15 cellular contexts compared by ENCODE assay signal in the genomic region with DNA sequence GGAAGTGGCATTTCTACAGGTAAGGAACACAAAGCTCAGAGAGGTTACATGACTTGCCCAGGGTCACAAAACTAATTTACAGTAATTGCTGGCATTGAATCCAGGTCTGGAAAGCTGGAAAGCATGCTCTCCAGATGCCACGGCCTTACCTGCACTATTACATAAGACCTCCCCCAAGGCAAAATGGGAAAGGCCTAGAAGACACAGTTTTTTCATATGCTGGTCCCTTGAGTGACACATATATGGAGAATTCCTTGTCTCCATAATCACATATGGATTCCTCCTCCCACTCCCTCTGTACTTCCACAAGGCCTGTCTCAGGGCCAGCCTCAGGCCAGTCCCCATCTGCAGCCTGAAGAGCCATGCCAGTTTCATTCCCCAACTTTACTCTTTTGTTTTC. TPM values are rescaled to one million over a fixed set of nuclear protein-coding genes. Genes with fewer than 3 reads are reported as not detected.
DNase-seq lines count a peak whose midpoint lies in the region; ATAC-seq and TF ChIP-seq lines count a peak whose summit lies in the region.
"Had no signal": no experiment of that assay in that cellular context is flagged by ENCODE, and none has a peak within 500 bp of the region (broad histone marks: within the 10 kb centered on the region; RNA-seq: fewer than 3 reads in every experiment).

No MANE protein-coding gene starts in this region.

- ATAC-seq in activated T-cell treated with anti-CD3 and anti-CD28 coated beads, Interleukin-2, amount 50 U/mL, for 4 hours, result no peak
- ATAC-seq: K562 had no signal

- DNase-seq in activated T-cell treated with anti-CD3 and anti-CD28 coated beads, Interleukin-2, amount 50 U/mL, for 4 hours, result no peak
- no peak for DNase-seq in activated T-cell treated with anti-CD3 and anti-CD28 coated beads for 4 hours
- peak; percentile 1 for DNase-seq in D341Med (ENCODE audit: low spot score)
- DNase-seq in activated naive CD8-positive, alpha-beta T cell treated with anti-CD3 and anti-CD28 coated beads for 36 hours, result no peak
- peak; percentile 30 for DNase-seq in osteocyte (ENCODE audit: extremely low spot score, unreplicated experiment)
- no peak for DNase-seq in G401 (ENCODE audit: low spot score)
- no peak for DNase-seq in colonic mucosa
- DNase-seq: DMS53, NCI-H1436 treated with DMSO at 0.1 percent for 48 hours, NCI-H2081, NCI-H2227 treated with DMSO at 0.1 percent for 48 hours, NCI-H526 treated with DMSO at 0.1 percent for 48 hours, OCI-M1, RPMI8226 had no signal

- no peak overlapping the region for H3K4me3 ChIP-seq in colonic mucosa
- H3K4me3 ChIP-seq: K562 had no signal

- H3K9me3 Mint-ChIP-seq in activated T-cell treated with anti-CD3 and anti-CD28 coated beads, Interleukin-2, amount 50 U/mL, for 4 hours, result no peaks in the 10 kb centered on the region
- H3K9me3 Mint-ChIP-seq in activated naive CD8-positive, alpha-beta T cell treated with anti-CD3 and anti-CD28 coated beads for 36 hours, result no peaks in the 10 kb centered on the region
- H3K9me3 Mint-ChIP-seq in osteocyte (ENCODE audit: unreplicated experiment), result no peaks in the 10 kb centered on the region

- no peaks in the 10 kb centered on the region for H3K36me3 ChIP-seq in colonic mucosa

- no peaks in the 10 kb centered on the region for H3K4me1 ChIP-seq in colonic mucosa

- H3K4me1 Mint-ChIP-seq in activated T-cell treated with anti-CD3 and anti-CD28 coated beads, Interleukin-2, amount 50 U/mL, for 4 hours (ENCODE audit: low read depth), result peaks cover 52% of the 10 kb centered on the region
- H3K4me1 Mint-ChIP-seq in activated naive CD8-positive, alpha-beta T cell treated with anti-CD3 and anti-CD28 coated beads for 36 hours, result peaks cover 38% of the 10 kb centered on the region
- H3K4me1 Mint-ChIP-seq in osteocyte (ENCODE audit: unreplicated experiment), result no peaks in the 10 kb centered on the region

- no peaks in the 10 kb centered on the region for H3K27me3 Mint-ChIP-seq in activated T-cell treated with anti-CD3 and anti-CD28 coated beads, Interleukin-2, amount 50 U/mL, for 4 hours (ENCODE audit: low read depth)
- H3K27me3 Mint-ChIP-seq in activated naive CD8-positive, alpha-beta T cell treated with anti-CD3 and anti-CD28 coated beads for 36 hours, result no peaks in the 10 kb centered on the region
- peaks cover 7% of the 10 kb centered on the region for H3K27me3 Mint-ChIP-seq in osteocyte (ENCODE audit: unreplicated experiment)

- H3K9ac ChIP-seq in colonic mucosa (ENCODE audit: low read depth in 2 of 2, low read length in 2 of 2), result no peak overlapping the region

- H3K36me3 Mint-ChIP-seq in activated T-cell treated with anti-CD3 and anti-CD28 coated beads, Interleukin-2, amount 50 U/mL, for 4 hours (ENCODE audit: insufficient read depth), result peaks cover 10% of the 10 kb centered on the region
- no peaks in the 10 kb centered on the region for H3K36me3 Mint-ChIP-seq in activated naive CD8-positive, alpha-beta T cell treated with anti-CD3 and anti-CD28 coated beads for 36 hours
- H3K36me3 Mint-ChIP-seq in osteocyte (ENCODE audit: unreplicated experiment), result no peaks in the 10 kb centered on the region

- in situ Hi-C loops in G401 (cut with HindIII; ENCODE audit: low sequenced_read_pairs), result no loop called here

- peak overlapping the region; percentile 80 for H3K4me3 Mint-ChIP-seq in activated T-cell treated with anti-CD3 and anti-CD28 coated beads, Interleukin-2, amount 50 U/mL, for 4 hours
- H3K4me3 Mint-ChIP-seq in activated naive CD8-positive, alpha-beta T cell treated with anti-CD3 and anti-CD28 coated beads for 36 hours, result no peak overlapping the region
- H3K4me3 Mint-ChIP-seq in osteocyte (ENCODE audit: unreplicated experiment), result no peak overlapping the region

- H3K27me3 ChIP-seq in colonic mucosa, result no peaks in the 10 kb centered on the region

- H3K27ac ChIP-seq in colonic mucosa, result no peak overlapping the region

- no peak for TF ChIP-seq CTCF in osteocyte (IDR thresholded peaks at IDR 0.05)
- TF ChIP-seq CTCF in colonic mucosa (IDR thresholded peaks at IDR 0.05), result no peak

- peak overlapping the region; percentile 82 for H3K27ac Mint-ChIP-seq in activated naive CD8-positive, alpha-beta T cell treated with anti-CD3 and anti-CD28 coated beads for 36 hours
- H3K27ac Mint-ChIP-seq in osteocyte (ENCODE audit: unreplicated experiment), result no peak overlapping the region

- H3K9me3 ChIP-seq in colonic mucosa, result no peaks in the 10 kb centered on the region

- intact Hi-C loops in colonic mucosa (cut with DNase I), result no loop called here

RNA-seq across cellular contexts. Expression of gene MEIKIN, which starts 28.5 kb away (rescaled TPM):
- not detected for total RNA-seq in activated T-cell treated with anti-CD3 and anti-CD28 coated beads, Interleukin-2, amount 50 U/mL, for 4 hours
- total RNA-seq in activated naive CD8-positive, alpha-beta T cell treated with anti-CD3 and anti-CD28 coated beads for 36 hours, result not detected
- not detected in 2 replicates for total RNA-seq in osteocyte
- not detected in 2 replicates for total RNA-seq in G401 (2014; rRNA removed; shearing (Covaris generic))
- not detected for total RNA-seq in colonic mucosa

RNA-seq across cellular contexts. Expression of gene ACSL6, which starts 37.5 kb away (rescaled TPM):
- 10 to 100 TPM; 25.0 to 38.0 (median 27.1) TPM for total RNA-seq in activated T-cell treated with anti-CD3 and anti-CD28 coated beads, Interleukin-2, amount 50 U/mL, for 4 hours
- 1 to 10 TPM; 4.6 to 5.8 TPM for total RNA-seq in activated naive CD8-positive, alpha-beta T cell treated with anti-CD3 and anti-CD28 coated beads for 36 hours
- total RNA-seq in osteocyte (not detected in 2 replicates), colonic mucosa (under 1 TPM; 0.25 to 0.93 TPM)
- 7.3 TPM in 1 of 2 replicates, not detected in the other for total RNA-seq in G401 (2014; rRNA removed; shearing (Covaris generic))

Comparison
In these comparisons a context has a peak if more than half of its experiments do, and no peak if none do; other contexts are left out.
1. DNase-seq: peak in D341Med (single experiment) and osteocyte (single experiment); none in activated T-cell treated with anti-CD3 and anti-CD28 coated beads, Interleukin-2, amount 50 U/mL, for 4 hours (single experiment), activated T-cell treated with anti-CD3 and anti-CD28 coated beads for 4 hours (single experiment), activated naive CD8-positive, alpha-beta T cell treated with anti-CD3 and anti-CD28 coated beads for 36 hours (single experiment), G401 (single experiment) and colonic mucosa (single experiment).